In genomic region chr5:145976431-145977155, GRCh38 we compare ENCODE assay signal across 11 cellular contexts. TPM values are rescaled to one million over a fixed set of nuclear protein-coding genes. Genes with fewer than 3 reads are reported as not detected.
DNase-seq lines count a peak whose midpoint lies in the region; ATAC-seq, FAIRE-seq and TF ChIP-seq lines count a peak whose summit lies in the region.
"Had no signal": no experiment of that assay in that cellular context is flagged by ENCODE, and none has a peak within 500 bp of the region (broad histone marks: within the 10 kb centered on the region; RNA-seq: fewer than 3 reads in every experiment).

No MANE protein-coding gene starts in this region.

- H3K4me2 ChIP-seq in astrocyte (ENCODE audit: low read length): peak overlapping the region; percentile 57

- peak; percentile 32 to 59 for ATAC-seq in activated CD4-positive, CD25-positive, alpha-beta regulatory T cell treated with anti-CD3 and anti-CD28 coated beads, Interleukin-2, amount 50 U/mL, for 24 hours
- peak; percentile 82 for ATAC-seq in HG03280 (IDR thresholded peaks at IDR 0.05; ENCODE audit: unreplicated experiment)

- no peaks in the 10 kb centered on the region for H3K27me3 Mint-ChIP-seq in astrocyte (ENCODE audit: low read depth, unreplicated experiment)
- H3K27me3 Mint-ChIP-seq: dendritic cell treated with granulocyte-macrophage colony-stimulating factor and Interleukin-4, amounts not matched to agents 40 ng/mL and 50 ng/mL, for 4 days had no signal

- peaks cover 2% of the 10 kb centered on the region for H3K36me3 Mint-ChIP-seq in astrocyte (ENCODE audit: low read depth, unreplicated experiment)

- H3K4me1 ChIP-seq in astrocyte (ENCODE audit: insufficient read depth, low read length) (peaks cover 40% of the 10 kb centered on the region), stomach (peaks cover 12 to 60% (median 40%) of the 10 kb centered on the region in 4 donors)
- H3K4me1 ChIP-seq: tibial nerve had no signal

- H3K4me3 ChIP-seq in astrocyte (ENCODE audit: insufficient read depth, low read depth, low read length) (no peak overlapping the region), stomach (no peak overlapping the region)
- H3K4me3 ChIP-seq: tibial nerve had no signal

- TF ChIP-seq CTCF in astrocyte (IDR thresholded peaks at IDR 0.05; ENCODE audit: insufficient read depth, low read depth, low read length) (no peak), stomach (IDR thresholded peaks at IDR 0.05) (no peak), GM10266 (IDR thresholded peaks at IDR 0.05; ENCODE audit: control insufficient read depth, insufficient read depth, low read depth, missing control alignments) (no peak)

- intact Hi-C loops in stomach (cut with DNase I; ENCODE audit: low total_unique reads): no loop called here

- H3K27me3 ChIP-seq in astrocyte (ENCODE audit: insufficient read depth, low read length) (no peaks in the 10 kb centered on the region), stomach (no peaks in the 10 kb centered on the region)
- H3K27me3 ChIP-seq: tibial nerve had no signal

- TF ChIP-seq POLR2A in stomach (IDR thresholded peaks at IDR 0.05): no peak

- H3K36me3 ChIP-seq in astrocyte (ENCODE audit: insufficient read depth, low read length) (no peaks in the 10 kb centered on the region), stomach (no peaks in the 10 kb centered on the region)
- H3K36me3 ChIP-seq: tibial nerve had no signal

- peak overlapping the region; percentile 88 for H3K27ac Mint-ChIP-seq in astrocyte (ENCODE audit: unreplicated experiment)
- H3K27ac Mint-ChIP-seq: dendritic cell treated with granulocyte-macrophage colony-stimulating factor and Interleukin-4, amounts not matched to agents 40 ng/mL and 50 ng/mL, for 4 days had no signal

- H3K9me3 ChIP-seq in astrocyte (ENCODE audit: insufficient read depth, low read depth, low read length) (no peaks in the 10 kb centered on the region), stomach (peaks cover 0 to 4% (median 0%) of the 10 kb centered on the region in 4 donors)
- H3K9me3 ChIP-seq: tibial nerve had no signal

- peaks cover 42% of the 10 kb centered on the region for H3K4me1 Mint-ChIP-seq in astrocyte (ENCODE audit: low read depth, unreplicated experiment)

- DNase-seq in activated CD4-positive, CD25-positive, alpha-beta regulatory T cell (lab: John Stamatoyannopoulos, UW): no peak
- peak; percentile 68 for DNase-seq in astrocyte (ENCODE audit: low read depth)
- DNase-seq in stomach: no peak
- DNase-seq in GM10266 (ENCODE audit: extremely low spot score): no peak
- DNase-seq in AG08396 (ENCODE audit: low spot score): no peak
- DNase-seq in HTR-8/SVneo (ENCODE audit: insufficient read length, low spot score): no peak

- peak; percentile 76 for FAIRE-seq in astrocyte (lab: Jason Lieb, UNC)
- no peak for FAIRE-seq in HTR-8/SVneo (lab: Jason Lieb, UNC)

- no peaks in the 10 kb centered on the region for H3K79me2 ChIP-seq in astrocyte (ENCODE audit: insufficient read depth, low read length)

- 43 to 51% (median 47%) methylated on average over 7 of the region's 7 CpGs for WGBS in stomach, 5 donors

- no peak overlapping the region for H3K9ac ChIP-seq in astrocyte (ENCODE audit: low read length)

- no peak overlapping the region for H3K4me3 Mint-ChIP-seq in astrocyte (ENCODE audit: unreplicated experiment)
- H3K4me3 Mint-ChIP-seq: dendritic cell treated with granulocyte-macrophage colony-stimulating factor and Interleukin-4, amounts not matched to agents 40 ng/mL and 50 ng/mL, for 4 days had no signal

- no peaks in the 10 kb centered on the region for H4K20me1 ChIP-seq in astrocyte (ENCODE audit: insufficient read depth, low read length)

- H3K27ac ChIP-seq in astrocyte (ENCODE audit: low read depth, low read length) (peak overlapping the region; percentile 62), stomach (peak overlapping the region; percentile 50 to 82 (median 74))
- H3K27ac ChIP-seq: HL-60, tibial nerve had no signal

- H3K9me3 Mint-ChIP-seq in astrocyte (ENCODE audit: unreplicated experiment): no peaks in the 10 kb centered on the region
- H3K9me3 Mint-ChIP-seq: dendritic cell treated with granulocyte-macrophage colony-stimulating factor and Interleukin-4, amounts not matched to agents 40 ng/mL and 50 ng/mL, for 4 days had no signal

- TF ChIP-seq EP300 in stomach (IDR thresholded peaks at IDR 0.05): no peak

- no peak overlapping the region for H2AFZ ChIP-seq in astrocyte (ENCODE audit: low read depth, low read length)

RNA-seq across cellular contexts. Expression of gene SH3RF2, which starts 40.2 kb away (rescaled TPM):
- total RNA-seq in astrocyte: 8.6 and 12.3 TPM in 2 replicates
- 10 to 100 TPM; 35.6 to 62.0 (median 46.9) TPM for total RNA-seq in stomach
- polyA plus RNA-seq in stomach: 10 to 100 TPM; 20.8 to 23.2 (median 23.1) TPM
